24 cellular contexts compared by ENCODE assay signal in the genomic region with DNA sequence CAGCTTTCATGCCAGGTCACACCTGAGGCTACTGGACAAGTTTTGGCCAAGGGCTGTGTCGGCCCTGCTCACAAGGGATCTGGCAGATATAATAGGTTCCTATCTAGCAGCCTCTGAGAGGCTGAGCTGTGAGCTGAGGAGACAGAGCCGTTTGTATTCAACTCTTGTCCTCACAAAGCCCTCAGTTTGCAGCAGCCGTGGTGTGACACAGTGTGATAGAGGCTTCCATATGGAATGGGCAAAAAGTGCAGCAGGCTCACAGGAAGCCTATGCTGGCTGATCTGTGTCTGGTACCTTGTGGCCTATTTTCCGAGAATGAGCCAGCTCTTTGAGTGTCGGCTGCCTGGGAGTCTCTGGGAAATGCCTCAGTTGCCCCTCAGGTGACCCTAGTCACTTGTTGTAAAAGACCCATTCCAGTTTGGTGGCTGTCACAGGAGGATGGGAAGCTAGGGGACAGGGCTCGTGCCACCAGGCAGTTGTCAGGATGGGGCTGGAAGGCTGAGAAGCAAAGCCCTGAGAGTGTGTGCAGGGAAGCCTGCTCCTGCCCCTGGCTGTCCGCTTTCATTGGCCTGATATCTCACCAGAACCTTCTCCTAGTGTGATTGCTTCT. TPM values are rescaled to one million over a fixed set of nuclear protein-coding genes. Genes with fewer than 3 reads are reported as not detected.
"Had no signal": no experiment of that assay in that cellular context is flagged by ENCODE, and none has a peak within 500 bp of the region (broad histone marks: within the 10 kb centered on the region; RNA-seq: fewer than 3 reads in every experiment).

No MANE protein-coding gene starts in this region.

- H3K4me3 Mint-ChIP-seq: activated B cell treated with CpG ODN at 0.5 μM for 24 hours; activated CD8-positive, alpha-beta T cell treated with anti-CD3 and anti-CD28 coated beads for 36 hours; activated naive CD8-positive, alpha-beta T cell; activated T-cell treated with anti-CD3 and anti-CD28 coated beads, Interleukin-2, amount 50 U/mL, for 72 hours; memory B cell; stimulated activated effector memory CD8-positive, alpha-beta T cell treated with anti-CD3 and anti-CD28 coated beads, Interleukin-12 subunit alpha, Interleukin-12 subunit beta, amount 100 ng/mL, for 72 hours had no signal

- H3K36me3 Mint-ChIP-seq: activated naive CD8-positive, alpha-beta T cell; memory B cell; stimulated activated effector memory CD8-positive, alpha-beta T cell treated with anti-CD3 and anti-CD28 coated beads, Interleukin-12 subunit alpha, Interleukin-12 subunit beta, amount 100 ng/mL, for 72 hours had no signal

- H3K27me3 ChIP-seq: thyroid gland had no signal

- H3K4me1 ChIP-seq: esophagus squamous epithelium, left ventricle myocardium inferior had no signal

- DNase-seq: activated B cell treated with CpG ODN at 0.5 μM for 24 hours; activated CD4-positive, alpha-beta T cell treated with anti-CD3 and anti-CD28 coated beads for 48 hours; activated CD8-positive, alpha-beta memory T cell treated with anti-CD3 and anti-CD28 coated beads, Interleukin-2, amount 50 U/mL, for 4 hours; activated CD8-positive, alpha-beta T cell treated with anti-CD3 and anti-CD28 coated beads for 36 hours; activated gamma-delta T cell treated with Interleukin-2 at 50 U/mL for 16 hours; activated T-cell treated with anti-CD3 and anti-CD28 coated beads, Interleukin-2, amount 50 U/mL, for 72 hours; amniotic stem cell; central memory CD4-positive, alpha-beta T cell; effector CD4-positive, alpha-beta T cell; esophagus squamous epithelium; kidney; left ventricle myocardium inferior; stimulated activated CD4-positive, alpha-beta T cell treated with anti-CD3 and anti-CD28 coated beads, Interleukin-12 subunit alpha, Interleukin-12 subunit beta, amount 100 ng/mL, for 4 hours; stimulated activated CD4-positive, alpha-beta T cell treated with anti-CD3 and anti-CD28 coated beads, Interleukin-2, amount 100 ng/mL, for 24 hours; thyroid gland had no signal

- H3K4me3 ChIP-seq: coronary artery, esophagus squamous epithelium, left ventricle myocardium inferior, thyroid gland had no signal

- H3K9me3 Mint-ChIP-seq: activated B cell treated with CpG ODN at 0.5 μM for 24 hours; activated CD8-positive, alpha-beta T cell treated with anti-CD3 and anti-CD28 coated beads for 36 hours; activated T-cell treated with anti-CD3 and anti-CD28 coated beads, Interleukin-2, amount 50 U/mL, for 72 hours; memory B cell; stimulated activated effector memory CD8-positive, alpha-beta T cell treated with anti-CD3 and anti-CD28 coated beads, Interleukin-12 subunit alpha, Interleukin-12 subunit beta, amount 100 ng/mL, for 72 hours had no signal

- ATAC-seq: activated CD8-positive, alpha-beta T cell treated with anti-CD3 and anti-CD28 coated beads for 36 hours; activated T-cell treated with anti-CD3 and anti-CD28 coated beads, Interleukin-2, amount 50 U/mL, for 72 hours; stimulated activated effector memory CD8-positive, alpha-beta T cell treated with anti-CD3 and anti-CD28 coated beads, Interleukin-12 subunit alpha, Interleukin-12 subunit beta, amount 100 ng/mL, for 72 hours had no signal

- H3K9me3 ChIP-seq: esophagus squamous epithelium, left ventricle myocardium inferior, thyroid gland had no signal

- H3K27ac Mint-ChIP-seq: activated B cell treated with CpG ODN at 0.5 μM for 24 hours; activated CD8-positive, alpha-beta T cell treated with anti-CD3 and anti-CD28 coated beads for 36 hours; activated naive CD8-positive, alpha-beta T cell; activated T-cell treated with anti-CD3 and anti-CD28 coated beads, Interleukin-2, amount 50 U/mL, for 72 hours; memory B cell; stimulated activated effector memory CD8-positive, alpha-beta T cell treated with anti-CD3 and anti-CD28 coated beads, Interleukin-12 subunit alpha, Interleukin-12 subunit beta, amount 100 ng/mL, for 72 hours had no signal

- H3K27ac ChIP-seq: coronary artery, esophagus squamous epithelium, left ventricle myocardium inferior, thyroid gland had no signal

- H3K36me3 ChIP-seq: esophagus squamous epithelium, left ventricle myocardium inferior, thyroid gland had no signal

RNA-seq across cellular contexts. Expression of a gene that starts 16.1 kb away (rescaled TPM):
- total RNA-seq: activated B cell treated with CpG ODN at 0.5 μM for 24 hours; activated CD8-positive, alpha-beta T cell treated with anti-CD3 and anti-CD28 coated beads for 36 hours; activated T-cell treated with anti-CD3 and anti-CD28 coated beads, Interleukin-2, amount 50 U/mL, for 72 hours; endothelial cell of umbilical vein; esophagus squamous epithelium; fibroblast of villous mesenchyme; kidney; left ventricle myocardium inferior; osteocyte; T-helper 2 cell treated with Interferon-gamma antibody and Interleukin-4, amounts not matched to agents 100 ng/mL and 5 ng/mL, for 36 hours; thyroid gland had no signal
- polyA plus RNA-seq: neural cell had no signal
